Comparison of ENCODE assay signal across 20 cellular contexts in genomic region chr12:76804435-76804976, GRCh38. TPM values are rescaled to one million over a fixed set of nuclear protein-coding genes. Genes with fewer than 3 reads are reported as not detected.
DNase-seq lines count a peak whose midpoint lies in the region; ATAC-seq, FAIRE-seq and TF ChIP-seq lines count a peak whose summit lies in the region.
"Had no signal": no experiment of that assay in that cellular context is flagged by ENCODE, and none has a peak within 500 bp of the region (broad histone marks: within the 10 kb centered on the region; RNA-seq: fewer than 3 reads in every experiment).

No MANE protein-coding gene starts in this region.

- WGBS in IMR-90 (ENCODE audit: extremely low coverage in 2 of 2, insufficient read length in 1 of 2), 2 experiments = 100% methylated on average over 1 of the region's 8 CpGs; no CpG with 5 or more reads in 1 of the 2 experiments
- WGBS in K562 (ENCODE audit: insufficient coverage, low coverage, missing lambda C conversion rate) = 19% methylated on average over 6 of the region's 8 CpGs

- TF ChIP-seq POLR2A in IMR-90 (IDR thresholded peaks at IDR 0.05; ENCODE audit: low read depth, low read length) = no peak
- TF ChIP-seq POLR2A in K562 (conservative IDR thresholded peaks at IDR 0.05) = no peak

- DNase-seq in IMR-90 (no peak), K562 (ENCODE audit: extremely low read depth in 1 of 4, low spot score in 3 of 4) (peak; percentile 8 to 76 (median 30)), DMS53 treated with DMSO at 0.1 percent for 48 hours (lab: John Stamatoyannopoulos, UW; ENCODE audit: unreplicated experiment) (no peak), SIG-M5 (lab: John Stamatoyannopoulos, UW) (no peak)
- no peak for DNase-seq in activated naive CD4-positive, alpha-beta T cell treated with anti-CD3 and anti-CD28 coated beads, Interleukin-2, amount 50 U/mL, for 16 hours
- DNase-seq: ACHN, C1 segment of cervical spinal cord, DND-41, HFFc6, NCI-H1092 treated with DMSO at 0.1 percent for 48 hours, NCI-H2081 treated with DMSO at 0.1 percent for 48 hours, NCI-H2227 treated with DMSO at 0.1 percent for 48 hours, NCI-H524, NCI-H82, PC-3 had no signal

- TF ChIP-seq CTCF in HEK293 (tag by site-specific recombination; IDR thresholded peaks at IDR 0.05) (no peak), IMR-90 (conservative IDR thresholded peaks at IDR 0.05; ENCODE audit: low read depth, low read length) (no peak), K562 (IDR thresholded peaks at IDR 0.05 in 2 of 3, conservative IDR thresholded peaks at IDR 0.05 in 1 of 3; ENCODE audit: insufficient read depth in 2 of 3, low read depth in 1 of 3, low read length in 3 of 3) (no peak), neutrophil (IDR thresholded peaks at IDR 0.05) (no peak)

- H2AK5ac ChIP-seq in IMR-90 (ENCODE audit: low read depth, low read length) = no peak overlapping the region

- no TSS peak for BruUV-seq in IMR-90 (replicated peaks; lab: Mats Ljungman, UMichigan)
- no TSS peak for BruUV-seq in K562 (replicated peaks; lab: Mats Ljungman, UMichigan)

- no peak overlapping the region for H3K18ac ChIP-seq in IMR-90 (ENCODE audit: low read depth, low read length)

- peaks cover 4% of the 10 kb centered on the region; the same call in 1 of the 2 replicates for H4K20me1 ChIP-seq in IMR-90 (ENCODE audit: insufficient read depth, low read length)
- H4K20me1 ChIP-seq in K562 (replicated peaks; ENCODE audit: control insufficient read depth, insufficient read depth, low read length) = no peaks in the 10 kb centered on the region

- in situ Hi-C loops in IMR-90 (cut with MboI; ENCODE audit: low sequenced_read_pairs) = no loop called here
- in situ Hi-C loops in K562 (cut with MboI) = no loop called here

- H3K4me2 ChIP-seq in IMR-90 (ENCODE audit: low read depth, low read length) (no peak overlapping the region), K562 (ENCODE audit: insufficient read depth, low read length) (peak overlapping the region; percentile 64)
- H3K4me2 ChIP-seq: KMS-11 had no signal

- no peak overlapping the region for H2AK9ac ChIP-seq in IMR-90 (replicated peaks; ENCODE audit: low read depth, low read length, poor library complexity)

- no peak overlapping the region for H2BK15ac ChIP-seq in IMR-90 (ENCODE audit: low read depth, low read length)

- H3K9ac ChIP-seq in IMR-90 (ENCODE audit: low read depth, low read length) (no peak overlapping the region), K562 (ENCODE audit: insufficient read depth in 1 of 2, low read depth in 2 of 2, low read length in 2 of 2) (no peak overlapping the region)
- H3K9ac ChIP-seq: KMS-11 had no signal

- H2AFZ ChIP-seq in IMR-90 (replicated peaks; ENCODE audit: low read length, poor library complexity) (no peak overlapping the region), K562 (ENCODE audit: low read depth, low read length) (no peak overlapping the region)

- ATAC-seq in IMR-90 (ENCODE audit: low read depth) (no peak), K562 (peak; percentile 97)
- ATAC-seq: HepG2, PC-3 had no signal

- H3K14ac ChIP-seq in IMR-90 (replicated peaks; ENCODE audit: low read depth, low read length) = no peak overlapping the region

- H3K4ac ChIP-seq in IMR-90 (ENCODE audit: low read depth, low read length) = no peak overlapping the region

- no peak overlapping the region for H4K8ac ChIP-seq in IMR-90 (ENCODE audit: low read depth in 2 of 2, low read length in 2 of 2)

- H4K91ac ChIP-seq in IMR-90 (ENCODE audit: insufficient read depth, low read depth, low read length) = no peak overlapping the region

- H2BK20ac ChIP-seq in IMR-90 (ENCODE audit: low read depth, low read length) = no peak overlapping the region

- CTCF ChIA-PET in HEK293 (lab: Yijun Ruan, JAX) (interaction anchor here (1.2 to 1.3 kb wide), 2 partner anchors 8 to 14 kb away, joined by 3 to 4 read pairs; no protein-coding TSS in a partner anchor), IMR-90 (lab: Yijun Ruan, JAX) (interaction anchor here (0.9 kb wide), 1 partner anchor 206 kb away, joined by 3 read pairs; no protein-coding TSS in a partner anchor), K562 (lab: Yijun Ruan, JAX; ENCODE audit: low intra/inter-chr PET ratio) (no interaction called here)

- intact Hi-C loops in IMR-90 (cut with micrococcal nuclease) (no loop called here), K562 (cut with micrococcal nuclease) (no loop called here)

- peak; percentile 83 for FAIRE-seq in K562 (lab: Jason Lieb, UNC)
- FAIRE-seq: HepG2 had no signal

- no peak overlapping the region for H2BK5ac ChIP-seq in IMR-90 (ENCODE audit: low read depth, low read length, poor library complexity, severe bottlenecking)

- H3K27me3 ChIP-seq in IMR-90 (ENCODE audit: control insufficient read depth, insufficient read depth, low read length) = no peaks in the 10 kb centered on the region
- no peaks in the 10 kb centered on the region for H3K27me3 ChIP-seq in K562 (ENCODE audit: control insufficient read depth in 2 of 2, insufficient read depth in 2 of 2, low read length in 2 of 2)
- H3K27me3 ChIP-seq in neutrophil = no peaks in the 10 kb centered on the region

- H3K79me1 ChIP-seq in IMR-90 (ENCODE audit: low read depth in 1 of 2, low read length in 2 of 2) = peaks cover 32 to 40% of the 10 kb centered on the region in 2 experiments

- H2BK120ac ChIP-seq in IMR-90 (ENCODE audit: low read depth, low read length) = no peak overlapping the region

- H3K9me3 ChIP-seq in HEK293 (ENCODE audit: control insufficient read depth, insufficient read depth, low read depth, low read length) (no peaks in the 10 kb centered on the region; the same call in 1 of the 2 replicates), IMR-90 (ENCODE audit: control insufficient read depth, insufficient read depth, low read length) (peaks cover 1% of the 10 kb centered on the region; the same call in 1 of the 2 replicates), K562 (replicated peaks; ENCODE audit: control insufficient read depth, insufficient read depth, low read depth, low read length) (no peaks in the 10 kb centered on the region), neutrophil (no peaks in the 10 kb centered on the region)

- dilution Hi-C loops in IMR-90 (cut with HindIII; ENCODE audit: low sequenced_read_pairs, unreplicated experiment) = no loop called here

- no peak overlapping the region for H3K56ac ChIP-seq in IMR-90 (ENCODE audit: extremely low read depth, insufficient read depth, low read length)

- H3K79me2 ChIP-seq in K562 (ENCODE audit: control insufficient read depth, insufficient read depth, low read length) = peaks cover 11% of the 10 kb centered on the region; the same call in 2 of the 3 replicates

- no peak overlapping the region for H3K23ac ChIP-seq in IMR-90 (ENCODE audit: low read depth, low read length)

- POLR2A ChIA-PET in HEK293 (lab: Yijun Ruan, JAX) (no interaction called here), IMR-90 (lab: Charles Lee; ENCODE audit: unreplicated experiment) (no interaction called here), K562 (lab: Yijun Ruan, JAX) (interaction anchor here (1.0 to 1.1 kb wide), 4 partner anchors 9 to 171 kb away, joined by 3 to 4 read pairs (median 4); no protein-coding TSS in a partner anchor)

- TF ChIP-seq RAD21 in IMR-90 (IDR thresholded peaks at IDR 0.05; ENCODE audit: low read length) = no peak
- no peak for TF ChIP-seq RAD21 in K562 (CRISPR knock-in tag; conservative IDR thresholded peaks at IDR 0.05 in 1 of 2, IDR thresholded peaks at IDR 0.05 in 1 of 2)

- H4K5ac ChIP-seq in IMR-90 (ENCODE audit: low read depth, low read length) = no peak overlapping the region

- H3K9me1 ChIP-seq in IMR-90 (ENCODE audit: insufficient read depth, low read length) = no peaks in the 10 kb centered on the region; the same call in 1 of the 2 replicates
- H3K9me1 ChIP-seq in K562 (ENCODE audit: control insufficient read depth, insufficient read depth, low read length) = no peaks in the 10 kb centered on the region

- H3K27ac ChIP-seq in HEK293 (ENCODE audit: extremely low read depth, low read depth, low read length) = no peak overlapping the region
- H3K27ac ChIP-seq in IMR-90 (ENCODE audit: insufficient read depth, low read length) = no peak overlapping the region
- H3K27ac ChIP-seq in K562 (ENCODE audit: extremely low read depth, low read depth, low read length) = no peak overlapping the region
- H3K27ac ChIP-seq in neutrophil = peak overlapping the region; percentile 36
- H3K27ac ChIP-seq: KMS-11, RWPE1 had no signal

- peaks cover 13 to 31% of the 10 kb centered on the region in 2 experiments for H3K36me3 ChIP-seq in HEK293 (ENCODE audit: control insufficient read depth in 2 of 2, insufficient read depth in 1 of 2, low read length in 2 of 2)
- peaks cover 21% of the 10 kb centered on the region for H3K36me3 ChIP-seq in IMR-90 (ENCODE audit: control insufficient read depth, insufficient read depth, low read length)
- peaks cover 35% of the 10 kb centered on the region for H3K36me3 ChIP-seq in K562 (ENCODE audit: control insufficient read depth, insufficient read depth, low read length)
- H3K36me3 ChIP-seq in neutrophil = peaks cover 43% of the 10 kb centered on the region

- no peak for TF ChIP-seq EP300 in K562 (IDR thresholded peaks at IDR 0.05; ENCODE audit: low read length)

- H3K4me1 ChIP-seq in HEK293 (ENCODE audit: control insufficient read depth, insufficient read depth, low read length) = peaks cover under 1% of the 10 kb centered on the region; the same call in 1 of the 2 replicates
- H3K4me1 ChIP-seq in IMR-90 (ENCODE audit: control insufficient read depth, insufficient read depth, low read length) = no peaks in the 10 kb centered on the region
- H3K4me1 ChIP-seq in K562 (replicated peaks in 1 of 2; ENCODE audit: control insufficient read depth in 2 of 2, insufficient read depth in 2 of 2, low read length in 2 of 2) = peaks cover 0 to 4% of the 10 kb centered on the region in 2 experiments; a peak in 1 of 5 replicates
- no peaks in the 10 kb centered on the region for H3K4me1 ChIP-seq in neutrophil (ENCODE audit: control insufficient read depth in 1 of 2, insufficient read depth in 1 of 2, low read depth in 1 of 2, low read length in 1 of 2)

- H3K4me3 ChIP-seq in HEK293 (ENCODE audit: low read depth, low read length) = no peak overlapping the region
- H3K4me3 ChIP-seq in IMR-90 (ENCODE audit: insufficient read depth, low read depth, low read length) = no peak overlapping the region
- no peak overlapping the region for H3K4me3 ChIP-seq in K562
- H3K4me3 ChIP-seq in neutrophil (ENCODE audit: low read depth in 1 of 2, low read length in 1 of 2) = no peak overlapping the region

RNA-seq across cellular contexts. Expression of gene ZDHHC17, which starts 40.6 kb away (rescaled TPM):
- 86.4 and 125 TPM in 2 replicates for total RNA-seq in IMR-90 (2012; rRNA removed)
- 23.3 and 24.8 TPM in 2 replicates for polyA plus RNA-seq in IMR-90 (2012; rRNA removed)
- 3.4 and 4.4 TPM in 2 replicates for polyA plus RNA-seq in IMR-90 (2012; cell fraction: cytosol; rRNA removed)
- polyA plus RNA-seq in IMR-90 (2012; cell fraction: nucleus; rRNA removed; ENCODE audit: low replicate concordance) = 13.2 and 134 TPM in 2 replicates
- total RNA-seq in K562 (2011; cell fraction: chromatin; rRNA removed; ENCODE audit: low replicate concordance) = 214 and 221 TPM in 2 replicates
- 85.4 and 123 TPM in 2 replicates for total RNA-seq in K562 (2011; cell fraction: nucleolus; rRNA removed)
- 120 and 131 TPM in 2 replicates for total RNA-seq in K562 (2011; cell fraction: nucleoplasm; rRNA removed)
- total RNA-seq in K562 (2014; rRNA removed) = 20.7 and 36.6 TPM in 2 replicates
- total RNA-seq in K562 (2014; rRNA removed; fragmentation: Illumina TruSeq; extraction: Trizol) = 40.0 and 45.5 TPM in 2 replicates
- 36.5 and 40.2 TPM in 2 replicates for total RNA-seq in K562 (2015; rRNA removed; fragmentation: Illumina TruSeq; extraction: Trizol)
- 23.8 and 27.5 TPM in 2 replicates for total RNA-seq in K562 (2021)
- 52.8 and 66.0 TPM in 2 replicates for polyA plus RNA-seq in K562 (2011; rRNA removed)
- polyA plus RNA-seq in K562 (2011; cell fraction: cytosol; rRNA removed) = 12.7 and 24.5 TPM in 2 replicates
- 148 and 154 TPM in 2 replicates for polyA plus RNA-seq in K562 (2011; cell fraction: nucleus; rRNA removed)
- polyA plus RNA-seq in K562 (2012) = 14.1 and 18.5 TPM in 2 replicates
- polyA plus RNA-seq in K562 (2014; fragmentation: Illumina TruSeq; extraction: Trizol) = 20.2 and 25.1 TPM in 2 replicates
- 10 to 100 TPM in 1 of 2 experiments, 1 to 10 TPM in 1; 6.7 to 12.4 TPM for polyA plus RNA-seq in K562 (2014; fragmentation: Nextera tagmentation; extraction: Ambion mirVana)
- polyA plus RNA-seq in K562 (2014; rRNA removed) = 26.2 and 31.9 TPM in 2 replicates
- 239 and 255 TPM in 2 replicates for polyA minus RNA-seq in K562 (2011; rRNA and poly(A)+ RNA removed)
- polyA minus RNA-seq in K562 (2011; cell fraction: cytosol; rRNA and poly(A)+ RNA removed) = 33.1 and 42.5 TPM in 2 replicates
- polyA minus RNA-seq in K562 (2011; cell fraction: nucleus; rRNA and poly(A)+ RNA removed) = 127 and 168 TPM in 2 replicates

Comparison
In these comparisons a context has a peak if more than half of its experiments do, and no peak if none do; other contexts are left out.
1. DNase-seq: peak in K562 (4 of 4); none in IMR-90 (single experiment), activated naive CD4-positive, alpha-beta T cell treated with anti-CD3 and anti-CD28 coated beads, Interleukin-2, amount 50 U/mL, for 16 hours (single experiment), DMS53 treated with DMSO at 0.1 percent for 48 hours (single experiment) and SIG-M5 (single experiment).
2. Of the 44 proteins assayed by ChIP-seq in both K562 and HEK293: peak only in K562: none; only in HEK293: KLF1 and PRDM10; in both: none; in neither: 42.